Comparison of ENCODE assay signal across 23 cellular contexts in the genomic region with DNA sequence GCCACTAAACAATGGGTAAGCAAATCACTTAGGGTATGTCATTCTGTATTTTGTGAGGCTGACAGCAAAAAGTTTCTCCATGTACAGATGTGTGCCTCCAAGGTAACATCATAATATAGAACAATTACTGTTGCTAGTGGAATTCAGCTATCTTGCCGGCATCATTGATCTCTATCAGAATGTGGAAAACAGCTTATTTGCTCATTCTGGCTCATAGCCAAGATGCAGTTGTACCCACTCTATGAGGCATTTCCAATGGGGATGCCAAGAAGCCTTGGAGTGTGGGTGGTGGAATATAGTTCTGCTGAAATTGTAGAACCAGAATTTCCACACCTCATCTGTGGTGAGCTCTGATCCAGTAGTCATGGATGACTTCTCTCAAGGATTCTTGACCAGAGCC. TPM values are rescaled to one million over a fixed set of nuclear protein-coding genes. Genes with fewer than 3 reads are reported as not detected.
DNase-seq lines count a peak whose midpoint lies in the region; ATAC-seq, FAIRE-seq and TF ChIP-seq lines count a peak whose summit lies in the region.
"Had no signal": no experiment of that assay in that cellular context is flagged by ENCODE, and none has a peak within 500 bp of the region (broad histone marks: within the 10 kb centered on the region; RNA-seq: fewer than 3 reads in every experiment).

No MANE protein-coding gene starts in this region.

- H3K27me3 Mint-ChIP-seq in activated CD4-positive, alpha-beta T cell treated with anti-CD3 and anti-CD28 coated beads for 36 hours: no peaks in the 10 kb centered on the region
- no peaks in the 10 kb centered on the region for H3K27me3 Mint-ChIP-seq in activated CD4-positive, alpha-beta T cell treated with anti-CD3 and anti-CD28 coated beads, Interleukin-2, amount 10 ng/mL, durations not matched to agents 24 days and 14 days
- H3K27me3 Mint-ChIP-seq in CD8-positive, alpha-beta memory T cell: no peaks in the 10 kb centered on the region
- H3K27me3 Mint-ChIP-seq: activated naive CD4-positive, alpha-beta T cell treated with anti-CD3 and anti-CD28 coated beads, Interleukin-2, amount 10 ng/mL, durations not matched to agents 7 days and 5 days had no signal

- no peak for TF ChIP-seq RAD21 in K562 (CRISPR knock-in tag; conservative IDR thresholded peaks at IDR 0.05 in 1 of 2, IDR thresholded peaks at IDR 0.05 in 1 of 2)

- no peak overlapping the region for H3K4me3 Mint-ChIP-seq in activated CD4-positive, alpha-beta T cell treated with anti-CD3 and anti-CD28 coated beads for 36 hours
- H3K4me3 Mint-ChIP-seq in activated CD4-positive, alpha-beta T cell treated with anti-CD3 and anti-CD28 coated beads, Interleukin-2, amount 10 ng/mL, durations not matched to agents 24 days and 14 days: no peak overlapping the region
- H3K4me3 Mint-ChIP-seq in CD8-positive, alpha-beta memory T cell: peak overlapping the region; percentile 15 to 45 (median 34)
- H3K4me3 Mint-ChIP-seq: activated naive CD4-positive, alpha-beta T cell treated with anti-CD3 and anti-CD28 coated beads, Interleukin-2, amount 10 ng/mL, durations not matched to agents 7 days and 5 days; nephron progenitor cell had no signal

- no peak for TF ChIP-seq POLR2A in K562 (conservative IDR thresholded peaks at IDR 0.05)

- H3K27ac ChIP-seq in CD8-positive, alpha-beta memory T cell (ENCODE audit: low read depth, low read length): no peak overlapping the region
- H3K27ac ChIP-seq in K562 (ENCODE audit: extremely low read depth, low read depth, low read length): no peak overlapping the region; the same call in 2 of the 3 replicates
- peak overlapping the region; percentile 27 for H3K27ac ChIP-seq in parathyroid adenoma
- H3K27ac ChIP-seq: C4-2B, hepatocyte, prostate gland had no signal

- H3K9me3 Mint-ChIP-seq in activated CD4-positive, alpha-beta T cell treated with anti-CD3 and anti-CD28 coated beads for 36 hours (ENCODE audit: low read depth): no peaks in the 10 kb centered on the region
- H3K9me3 Mint-ChIP-seq in activated CD4-positive, alpha-beta T cell treated with anti-CD3 and anti-CD28 coated beads, Interleukin-2, amount 10 ng/mL, durations not matched to agents 24 days and 14 days: no peaks in the 10 kb centered on the region
- no peaks in the 10 kb centered on the region for H3K9me3 Mint-ChIP-seq in CD8-positive, alpha-beta memory T cell
- H3K9me3 Mint-ChIP-seq: activated naive CD4-positive, alpha-beta T cell treated with anti-CD3 and anti-CD28 coated beads, Interleukin-2, amount 10 ng/mL, durations not matched to agents 7 days and 5 days; nephron progenitor cell had no signal

- no peak overlapping the region for H3K4me3 ChIP-seq in CD8-positive, alpha-beta memory T cell (ENCODE audit: low read length)
- H3K4me3 ChIP-seq in K562 (no peak overlapping the region), parathyroid adenoma (ENCODE audit: low read depth, low read length) (peak overlapping the region; percentile 32)
- H3K4me3 ChIP-seq: hepatocyte, prostate gland had no signal

- no peaks in the 10 kb centered on the region for H3K9me1 ChIP-seq in K562 (ENCODE audit: control insufficient read depth, insufficient read depth, low read length)

- peak overlapping the region; percentile 52 for H3K27ac Mint-ChIP-seq in activated CD4-positive, alpha-beta T cell treated with anti-CD3 and anti-CD28 coated beads for 36 hours
- no peak overlapping the region for H3K27ac Mint-ChIP-seq in activated CD4-positive, alpha-beta T cell treated with anti-CD3 and anti-CD28 coated beads, Interleukin-2, amount 10 ng/mL, durations not matched to agents 24 days and 14 days
- H3K27ac Mint-ChIP-seq in CD8-positive, alpha-beta memory T cell: peak overlapping the region; percentile 29 to 89 (median 80)
- H3K27ac Mint-ChIP-seq: nephron progenitor cell had no signal

- TF ChIP-seq CTCF in K562 (IDR thresholded peaks at IDR 0.05 in 2 of 3, conservative IDR thresholded peaks at IDR 0.05 in 1 of 3; ENCODE audit: insufficient read depth in 2 of 3, low read depth in 1 of 3, low read length in 3 of 3) (no peak), parathyroid adenoma (IDR thresholded peaks at IDR 0.05) (no peak)

- H3K36me3 Mint-ChIP-seq in activated CD4-positive, alpha-beta T cell treated with anti-CD3 and anti-CD28 coated beads for 36 hours (ENCODE audit: low read depth): peaks cover 31% of the 10 kb centered on the region
- peaks cover 38% of the 10 kb centered on the region for H3K36me3 Mint-ChIP-seq in activated CD4-positive, alpha-beta T cell treated with anti-CD3 and anti-CD28 coated beads, Interleukin-2, amount 10 ng/mL, durations not matched to agents 24 days and 14 days (ENCODE audit: low read depth)
- peaks cover 8 to 36% (median 13%) of the 10 kb centered on the region in 3 donors for H3K36me3 Mint-ChIP-seq in CD8-positive, alpha-beta memory T cell

- FAIRE-seq in K562 (lab: Jason Lieb, UNC): no peak
- FAIRE-seq: colon, HTR-8/SVneo, keratinocyte had no signal

- no TSS peak for BruUV-seq in K562 (replicated peaks; lab: Mats Ljungman, UMichigan)

- H3K9me3 ChIP-seq in CD8-positive, alpha-beta memory T cell (ENCODE audit: low read length): no peaks in the 10 kb centered on the region
- H3K9me3 ChIP-seq in K562 (replicated peaks; ENCODE audit: control insufficient read depth, insufficient read depth, low read depth, low read length): no peaks in the 10 kb centered on the region
- H3K9me3 ChIP-seq in parathyroid adenoma (ENCODE audit: control insufficient read depth, low read length): no peaks in the 10 kb centered on the region
- H3K9me3 ChIP-seq: prostate gland, SK-N-SH, spleen had no signal

- POLR2A ChIA-PET in activated CD4-positive, alpha-beta T cell treated with anti-CD3 and anti-CD28 coated beads for 36 hours (lab: Charles Lee): interaction anchor here (0.7 to 1.0 kb wide), 2 partner anchors 8 to 29 kb away, joined by 3 read pairs; no protein-coding TSS in a partner anchor
- POLR2A ChIA-PET in CD8-positive, alpha-beta memory T cell (lab: Charles Lee): interaction anchor here (1.3 to 3.2 kb wide), 2 partner anchors 11 kb away, joined by 4 to 28 read pairs; a partner anchor contains a TSS
- POLR2A ChIA-PET in K562 (lab: Yijun Ruan, JAX): interaction anchor here (1.9 kb wide), 1 partner anchor 10 kb away, joined by 11 read pairs; no protein-coding TSS in a partner anchor

- WGBS in K562 (ENCODE audit: insufficient coverage, low coverage, missing lambda C conversion rate): 88% methylated on average over 1 of the region's 1 CpG

- peaks cover 98% of the 10 kb centered on the region for H3K79me2 ChIP-seq in K562 (ENCODE audit: control insufficient read depth, insufficient read depth, low read length)
- H3K79me2 ChIP-seq in parathyroid adenoma: peaks cover 33% of the 10 kb centered on the region

- no peak overlapping the region for H3K4me2 ChIP-seq in K562 (ENCODE audit: insufficient read depth, low read length)
- peak overlapping the region; percentile 51 for H3K4me2 ChIP-seq in parathyroid adenoma (ENCODE audit: low read length)
- H3K4me2 ChIP-seq: hepatocyte, SK-N-SH had no signal

- CTCF ChIA-PET in activated CD4-positive, alpha-beta T cell treated with anti-CD3 and anti-CD28 coated beads for 36 hours (lab: Charles Lee): interaction anchor here (0.8 to 2.4 kb wide), 4 partner anchors 10 to 152 kb away, joined by 3 to 11 read pairs (median 3); no protein-coding TSS in a partner anchor
- CTCF ChIA-PET in CD8-positive, alpha-beta memory T cell (lab: Charles Lee): interaction anchor here (0.7 to 1.1 kb wide), 2 partner anchors 11 to 27 kb away, joined by 3 to 5 read pairs; no protein-coding TSS in a partner anchor
- CTCF ChIA-PET in K562 (lab: Yijun Ruan, JAX; ENCODE audit: low intra/inter-chr PET ratio): no interaction called here

- peaks cover 86% of the 10 kb centered on the region for H3K4me1 Mint-ChIP-seq in activated CD4-positive, alpha-beta T cell treated with anti-CD3 and anti-CD28 coated beads for 36 hours
- peaks cover 69% of the 10 kb centered on the region for H3K4me1 Mint-ChIP-seq in activated CD4-positive, alpha-beta T cell treated with anti-CD3 and anti-CD28 coated beads, Interleukin-2, amount 10 ng/mL, durations not matched to agents 24 days and 14 days
- peaks cover 94 to 100% (median 100%) of the 10 kb centered on the region in 3 donors for H3K4me1 Mint-ChIP-seq in CD8-positive, alpha-beta memory T cell

- H2AFZ ChIP-seq in K562 (ENCODE audit: low read depth, low read length) (no peak overlapping the region), parathyroid adenoma (no peak overlapping the region)
- H2AFZ ChIP-seq: hepatocyte had no signal

- no peaks in the 10 kb centered on the region for H3K27me3 ChIP-seq in CD8-positive, alpha-beta memory T cell (ENCODE audit: insufficient read depth, low read length, poor library complexity, severe bottlenecking)
- H3K27me3 ChIP-seq in K562 (ENCODE audit: control insufficient read depth in 2 of 2, insufficient read depth in 2 of 2, low read length in 2 of 2) (no peaks in the 10 kb centered on the region), parathyroid adenoma (ENCODE audit: control insufficient read depth, insufficient read depth, low read length) (no peaks in the 10 kb centered on the region)
- H3K27me3 ChIP-seq: hepatocyte, spleen had no signal

- ATAC-seq in activated CD4-positive, alpha-beta T cell treated with anti-CD3 and anti-CD28 coated beads for 36 hours: no peak
- ATAC-seq in K562 (no peak), GM18511 (IDR thresholded peaks at IDR 0.05; ENCODE audit: unreplicated experiment) (no peak), GM19467 (IDR thresholded peaks at IDR 0.05; ENCODE audit: unreplicated experiment) (no peak)

- in situ Hi-C loops in K562 (cut with MboI): no loop called here

- DNase-seq in activated CD4-positive, alpha-beta T cell treated with anti-CD3 and anti-CD28 coated beads for 36 hours: no peak
- no peak for DNase-seq in activated CD4-positive, alpha-beta T cell treated with anti-CD3 and anti-CD28 coated beads, Interleukin-2, amount 10 ng/mL, durations not matched to agents 24 days and 14 days
- no peak for DNase-seq in CD8-positive, alpha-beta memory T cell
- DNase-seq in K562 (ENCODE audit: extremely low read depth in 1 of 4, low spot score in 3 of 4) (no peak), inferior parietal cortex (ENCODE audit: extremely low spot score) (no peak)
- DNase-seq: activated naive CD4-positive, alpha-beta T cell treated with anti-CD3 and anti-CD28 coated beads, Interleukin-2, amount 10 ng/mL, durations not matched to agents 7 days and 5 days; DMS79 treated with DMSO at 0.1 percent for 48 hours; NCI-H2107; NCI-H524; nephron progenitor cell; RPMI8226; SK-N-SH; spleen; stimulated activated CD8-positive, alpha-beta memory T cell treated with anti-CD3 and anti-CD28 coated beads, Interleukin-4, amount 100 ng/mL, for 48 hours had no signal

- no peaks in the 10 kb centered on the region for H4K20me1 ChIP-seq in K562 (replicated peaks; ENCODE audit: control insufficient read depth, insufficient read depth, low read length)

- intact Hi-C loops in activated CD4-positive, alpha-beta T cell treated with anti-CD3 and anti-CD28 coated beads for 36 hours (cut with DNase I, micrococcal nuclease): loop anchor here in 1 of 2 experiments (2.0 kb wide), 1 partner anchor 13 kb away; no protein-coding TSS in a partner anchor
- intact Hi-C loops in activated CD4-positive, alpha-beta T cell treated with anti-CD3 and anti-CD28 coated beads, Interleukin-2, amount 10 ng/mL, durations not matched to agents 24 days and 14 days (cut with micrococcal nuclease): loop anchor here (2.0 to 10.0 kb wide), 2 partner anchors 15 to 223 kb away; no protein-coding TSS in a partner anchor
- intact Hi-C loops in K562 (cut with micrococcal nuclease): no loop called here

- peaks cover 8% of the 10 kb centered on the region for H3K36me3 ChIP-seq in CD8-positive, alpha-beta memory T cell (ENCODE audit: insufficient read depth, low read length)
- H3K36me3 ChIP-seq in K562 (ENCODE audit: control insufficient read depth, insufficient read depth, low read length): peaks cover 29% of the 10 kb centered on the region; the same call in 2 of the 3 replicates
- no peaks in the 10 kb centered on the region for H3K36me3 ChIP-seq in parathyroid adenoma (ENCODE audit: control insufficient read depth, insufficient read depth, low read length)
- H3K36me3 ChIP-seq: prostate gland had no signal

- no peak overlapping the region for H3K9ac ChIP-seq in K562 (ENCODE audit: insufficient read depth in 1 of 2, low read depth in 2 of 2, low read length in 2 of 2)
- no peak overlapping the region for H3K9ac ChIP-seq in parathyroid adenoma
- H3K9ac ChIP-seq: SK-N-SH had no signal

- TF ChIP-seq EP300 in K562 (IDR thresholded peaks at IDR 0.05; ENCODE audit: low read length): no peak

- H3K4me1 ChIP-seq in CD8-positive, alpha-beta memory T cell (ENCODE audit: insufficient read depth, low read length): peaks cover 71% of the 10 kb centered on the region
- H3K4me1 ChIP-seq in K562 (replicated peaks in 1 of 2; ENCODE audit: control insufficient read depth in 2 of 2, insufficient read depth in 2 of 2, low read length in 2 of 2) (peaks cover 8 to 57% of the 10 kb centered on the region in 2 experiments), parathyroid adenoma (peaks cover 40% of the 10 kb centered on the region)

RNA-seq across cellular contexts. Expression of a gene that starts 12.6 kb away (rescaled TPM):
- total RNA-seq in activated CD4-positive, alpha-beta T cell treated with anti-CD3 and anti-CD28 coated beads for 36 hours: 10 to 100 TPM; 91.3 to 94.0 TPM
- total RNA-seq in activated CD4-positive, alpha-beta T cell treated with anti-CD3 and anti-CD28 coated beads, Interleukin-2, amount 10 ng/mL, durations not matched to agents 24 days and 14 days: 91.4 and 100.0 TPM in 2 replicates
- total RNA-seq in CD8-positive, alpha-beta memory T cell: 100 to 1,000 TPM; 145 to 156 TPM
- 56.7 TPM for polyA plus RNA-seq in CD8-positive, alpha-beta memory T cell
- total RNA-seq in K562 (2011; cell fraction: chromatin; rRNA removed; ENCODE audit: low replicate concordance): 79.2 and 117 TPM in 2 replicates
- 31.4 and 47.4 TPM in 2 replicates for total RNA-seq in K562 (2011; cell fraction: nucleolus; rRNA removed)
- 67.2 and 80.6 TPM in 2 replicates for total RNA-seq in K562 (2011; cell fraction: nucleoplasm; rRNA removed)
- total RNA-seq in K562 (2014; rRNA removed): 21.2 and 23.7 TPM in 2 replicates
- total RNA-seq in K562 (2014; rRNA removed; fragmentation: Illumina TruSeq; extraction: Trizol): 32.6 and 34.9 TPM in 2 replicates
- total RNA-seq in K562 (2015; rRNA removed; fragmentation: Illumina TruSeq; extraction: Trizol): 30.1 and 32.9 TPM in 2 replicates
- total RNA-seq in K562 (2021): 34.8 and 35.0 TPM in 2 replicates
- polyA plus RNA-seq in K562 (2011; rRNA removed): 28.8 and 45.9 TPM in 2 replicates
- polyA plus RNA-seq in K562 (2011; cell fraction: cytosol; rRNA removed): 40.2 and 49.5 TPM in 2 replicates
- 66.9 and 68.6 TPM in 2 replicates for polyA plus RNA-seq in K562 (2011; cell fraction: nucleus; rRNA removed)
- polyA plus RNA-seq in K562 (2012): 25.1 and 25.2 TPM in 2 replicates
- 25.5 and 27.8 TPM in 2 replicates for polyA plus RNA-seq in K562 (2014; fragmentation: Illumina TruSeq; extraction: Trizol)
- 1 to 10 TPM; 8.0 to 8.3 TPM for polyA plus RNA-seq in K562 (2014; fragmentation: Nextera tagmentation; extraction: Ambion mirVana)
- 17.8 and 20.4 TPM in 2 replicates for polyA plus RNA-seq in K562 (2014; rRNA removed)
- polyA minus RNA-seq in K562 (2011; rRNA and poly(A)+ RNA removed): 74.8 and 99.3 TPM in 2 replicates
- polyA minus RNA-seq in K562 (2011; cell fraction: cytosol; rRNA and poly(A)+ RNA removed): 22.7 and 27.1 TPM in 2 replicates
- 84.8 and 137 TPM in 2 replicates for polyA minus RNA-seq in K562 (2011; cell fraction: nucleus; rRNA and poly(A)+ RNA removed)

Comparison
In these comparisons a context has a peak if more than half of its experiments do, and no peak if none do; other contexts are left out.
1. H3K4me3 Mint-ChIP-seq: peak in CD8-positive, alpha-beta memory T cell (7 of 7); none in activated CD4-positive, alpha-beta T cell treated with anti-CD3 and anti-CD28 coated beads for 36 hours (single experiment) and activated CD4-positive, alpha-beta T cell treated with anti-CD3 and anti-CD28 coated beads, Interleukin-2, amount 10 ng/mL, durations not matched to agents 24 days and 14 days (single experiment).